ENCODE assay signal across 1 cellular context in the genomic region with DNA sequence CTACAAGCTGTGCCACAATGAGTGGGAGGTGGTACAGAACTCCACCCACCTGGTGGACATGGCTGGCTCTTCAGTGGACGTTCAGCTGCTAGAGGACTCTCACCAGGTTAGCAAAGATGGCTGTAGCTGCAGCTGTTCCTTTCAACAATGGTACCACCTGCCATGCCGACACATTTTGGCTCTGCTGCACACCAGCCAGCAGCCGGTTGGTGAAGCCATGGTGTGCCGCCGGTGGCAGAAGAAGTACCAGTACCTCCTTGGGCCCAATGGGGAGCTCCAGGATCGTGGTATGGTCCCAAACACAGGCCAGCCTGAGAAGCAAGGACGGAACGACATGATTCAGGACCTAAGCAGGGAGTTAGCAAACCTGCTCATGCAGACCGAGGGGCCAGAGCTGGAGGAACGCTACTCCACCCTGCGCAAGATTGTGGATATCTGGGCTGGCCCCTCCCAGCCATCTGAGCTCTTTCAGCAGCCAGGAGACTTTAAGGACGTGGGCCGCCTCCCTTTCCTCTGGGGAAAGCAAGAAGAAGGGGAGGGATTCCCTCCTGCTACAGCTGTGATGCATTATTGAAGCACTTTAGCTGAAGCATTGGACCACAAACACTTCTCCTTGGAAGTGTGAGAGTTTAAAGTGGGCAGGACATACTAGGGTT.
TF ChIP-seq lines count a peak whose summit lies in the region.

No MANE protein-coding gene starts in this region.

TF ChIP-seq in HepG2, 621 proteins besides CTCF, POLR2A, EP300 and RAD21:
- no peak for TF ChIP-seq NFATC3 (CRISPR knock-in tag; IDR thresholded peaks at IDR 0.05)
- no peak for TF ChIP-seq MTA1 (CRISPR knock-in tag; IDR thresholded peaks at IDR 0.05; ENCODE audit: borderline replicate concordance)
- 0 out of 2 replicates have a peak, but pooled peaks have one; percentile 10 for TF ChIP-seq GABPA (IDR thresholded peaks at IDR 0.05; ENCODE audit: low read depth, low read length)
- no peak for TF ChIP-seq GABPA (CRISPR knock-in tag; IDR thresholded peaks at IDR 0.05; ENCODE audit: low read depth)
- no peak for TF ChIP-seq ZNF446 (CRISPR knock-in tag; IDR thresholded peaks at IDR 0.05)
- no peak for TF ChIP-seq NR2F1 (CRISPR knock-in tag; IDR thresholded peaks at IDR 0.05)
- TF ChIP-seq, protein P1, sequence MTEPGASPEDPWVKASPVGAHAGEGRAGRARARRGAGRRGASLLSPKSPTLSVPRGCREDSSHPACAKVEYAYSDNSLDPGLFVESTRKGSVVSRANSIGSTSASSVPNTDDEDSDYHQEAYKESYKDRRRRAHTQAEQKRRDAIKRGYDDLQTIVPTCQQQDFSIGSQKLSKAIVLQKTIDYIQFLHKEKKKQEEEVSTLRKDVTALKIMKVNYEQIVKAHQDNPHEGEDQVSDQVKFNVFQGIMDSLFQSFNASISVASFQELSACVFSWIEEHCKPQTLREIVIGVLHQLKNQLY (CRISPR knock-in tag; IDR thresholded peaks at IDR 0.05), result no peak
- TF ChIP-seq TAF15 (IDR thresholded peaks at IDR 0.05; ENCODE audit: low read depth, low read length, poor library complexity, severe bottlenecking), result no peak
- no peak for TF ChIP-seq HNRNPH1 (optimal IDR thresholded peaks at IDR 0.05; ENCODE audit: low read depth, low read length)
- peak; percentile 53 for TF ChIP-seq ZC3H13 (CRISPR knock-in tag; IDR thresholded peaks at IDR 0.05)
- no peak for TF ChIP-seq ZNF224 (CRISPR knock-in tag; IDR thresholded peaks at IDR 0.05)
- no peak for TF ChIP-seq HNRNPL (IDR thresholded peaks at IDR 0.05; ENCODE audit: low read depth, low read length)
- no peak for TF ChIP-seq NFKBIZ (CRISPR knock-in tag; IDR thresholded peaks at IDR 0.05)
- TF ChIP-seq HINFP (CRISPR knock-in tag; IDR thresholded peaks at IDR 0.05; ENCODE audit: low read depth), result no peak
- no peak for TF ChIP-seq ATAD3A (CRISPR knock-in tag; IDR thresholded peaks at IDR 0.05)
- no peak for TF ChIP-seq ZNF552 (CRISPR knock-in tag; IDR thresholded peaks at IDR 0.05; ENCODE audit: borderline replicate concordance)
- TF ChIP-seq FOXK2 (IDR thresholded peaks at IDR 0.05), result no peak
- no peak for TF ChIP-seq CREB3 (CRISPR knock-in tag; IDR thresholded peaks at IDR 0.05)
